ENCODE assay signal across 1 cellular context in genomic region chr1:20507564-20508410, GRCh38.
TF ChIP-seq lines count a peak whose summit lies in the region.

MUL1 (minus strand) TSS chr1:20508151; CDS start chr1:20508024, 127 bp downstream.

TF ChIP-seq in K562, 482 proteins besides CTCF, POLR2A, EP300 and RAD21 (continued from another document and continues in another):
- TF ChIP-seq CGGBP1 (CRISPR knock-in tag; IDR thresholded peaks at IDR 0.05) (peak; percentile 13; the same call in 1 of the 2 replicates), PRMT5 (CRISPR knock-in tag; IDR thresholded peaks at IDR 0.05) (no peak), FOSL1 (tag; conservative IDR thresholded peaks at IDR 0.05) (peak; percentile 65), HOMEZ (CRISPR knock-in tag; IDR thresholded peaks at IDR 0.05) (no peak), NR2F6 (CRISPR knock-in tag; IDR thresholded peaks at IDR 0.05) (no peak), LCOR (CRISPR knock-in tag; IDR thresholded peaks at IDR 0.05) (peak; percentile 38; the same call in 1 of the 2 replicates), BRD9 (IDR thresholded peaks at IDR 0.05; ENCODE audit: low read depth, partially characterized antibody) (no peak), ZFP36 (IDR thresholded peaks at IDR 0.05; ENCODE audit: low read depth, low read length, partially characterized antibody) (no peak), SUPT5H (IDR thresholded peaks at IDR 0.05) (peak; percentile 85), MAFK (IDR thresholded peaks at IDR 0.05; ENCODE audit: low read length) (no peak), ZBTB17 (CRISPR knock-in tag; IDR thresholded peaks at IDR 0.05) (0 out of 2 replicates have a peak, but pooled peaks have one; percentile 20), PHF21A (IDR thresholded peaks at IDR 0.05; ENCODE audit: borderline replicate concordance, low read depth) (no peak), GTF2B (IDR thresholded peaks at IDR 0.05; ENCODE audit: extremely low read depth, insufficient read length) (no peak), SMAD2 (IDR thresholded peaks at IDR 0.05; ENCODE audit: low read depth, low read length) (no peak), RFX1 (IDR thresholded peaks at IDR 0.05) (peak; percentile 97), HNRNPLL (IDR thresholded peaks at IDR 0.05; ENCODE audit: low read depth, low read length, poor library complexity, severe bottlenecking) (no peak), SREBF1 (IDR thresholded peaks at IDR 0.05; ENCODE audit: borderline replicate concordance, low read depth, low read length) (no peak), PATZ1 (CRISPR knock-in tag; IDR thresholded peaks at IDR 0.05; ENCODE audit: borderline replicate concordance) (0 out of 2 replicates have a peak, but pooled peaks have one; percentile 65), HCFC1 (IDR thresholded peaks at IDR 0.05; ENCODE audit: low read depth, low read length) (peak; percentile 89), RNF2 (IDR thresholded peaks at IDR 0.05) (0 out of 2 replicates have a peak, but pooled peaks have one; percentile 41), BRD4 (IDR thresholded peaks at IDR 0.05) (0 out of 2 replicates have a peak, but pooled peaks have one; percentile 30), CHD4 (IDR thresholded peaks at IDR 0.05; ENCODE audit: insufficient read depth, insufficient replicate concordance, low read depth, low read length, poor library complexity, severe bottlenecking) (no peak), IRF1 (CRISPR knock-in tag; IDR thresholded peaks at IDR 0.05; ENCODE audit: borderline replicate concordance) (no peak), PCBP2 (IDR thresholded peaks at IDR 0.05; ENCODE audit: low read depth, low read length, poor library complexity, severe bottlenecking) (no peak), NFIC (IDR thresholded peaks at IDR 0.05) (no peak), AFF4 (CRISPR knock-in tag; IDR thresholded peaks at IDR 0.05) (0 out of 2 replicates have a peak, but pooled peaks have one; percentile 66), ZNF511 (CRISPR knock-in tag; IDR thresholded peaks at IDR 0.05) (peak; percentile 82), ZNF280B (CRISPR knock-in tag; IDR thresholded peaks at IDR 0.05) (no peak), IRF2 (CRISPR knock-in tag; IDR thresholded peaks at IDR 0.05) (no peak), UBTF (IDR thresholded peaks at IDR 0.05; ENCODE audit: borderline replicate concordance in 1 of 2, low read depth in 2 of 2, low read length in 2 of 2) (0 out of 4 replicates have a peak, but pooled peaks of 1 of the 2 experiments have one; percentile 62), XRCC5 (IDR thresholded peaks at IDR 0.05; ENCODE audit: low read depth, low read length) (0 out of 2 replicates have a peak, but pooled peaks have one; percentile 22), ZFP1 (CRISPR knock-in tag; IDR thresholded peaks at IDR 0.05) (no peak), PTBP1 (IDR thresholded peaks at IDR 0.05; ENCODE audit: low read depth, low read length) (no peak), ARID3B (CRISPR knock-in tag; IDR thresholded peaks at IDR 0.05; ENCODE audit: borderline replicate concordance) (no peak), COPS2 (conservative IDR thresholded peaks at IDR 0.05) (no peak), ZKSCAN1 (IDR thresholded peaks at IDR 0.05; ENCODE audit: low read depth, low read length) (0 out of 2 replicates have a peak, but pooled peaks have one; percentile 65), KHSRP (IDR thresholded peaks at IDR 0.05) (no peak), ZC3H4 (CRISPR knock-in tag; IDR thresholded peaks at IDR 0.05; ENCODE audit: borderline replicate concordance) (no peak), ZNF584 (CRISPR knock-in tag; IDR thresholded peaks at IDR 0.05; ENCODE audit: low read depth) (no peak), ZKSCAN8 (CRISPR knock-in tag; IDR thresholded peaks at IDR 0.05) (no peak), DNMT1 (IDR thresholded peaks at IDR 0.05) (no peak), NR2C1 (IDR thresholded peaks at IDR 0.05) (peak; percentile 91), NR2C1 (tag; IDR thresholded peaks at IDR 0.05) (peak; percentile 94), KLF10 (CRISPR knock-in tag; IDR thresholded peaks at IDR 0.05) (no peak), RBM15 (IDR thresholded peaks at IDR 0.05; ENCODE audit: insufficient read depth, low read length) (no peak)
